Comparison of ENCODE assay signal across 23 cellular contexts in genomic region chr13:110881811-110882210, GRCh38.
"Had no signal": no experiment of that assay in that cellular context is flagged by ENCODE, and none has a peak within 500 bp of the region (broad histone marks: within the 10 kb centered on the region; RNA-seq: fewer than 3 reads in every experiment).

No MANE protein-coding gene starts in this region.

- H3K4me1 ChIP-seq: parathyroid adenoma, right atrium auricular region, transverse colon had no signal

- H3K9me3 Mint-ChIP-seq: dendritic cell treated with granulocyte-macrophage colony-stimulating factor and Interleukin-4, amounts not matched to agents 40 ng/mL and 50 ng/mL, for 4 days; effector memory CD8-positive, alpha-beta T cell; naive thymus-derived CD8-positive, alpha-beta T cell; neural crest cell; stimulated activated memory B cell treated with anti-CD40 and anti-IgM and Interleukin-4, amounts not matched to agents 10 μg/mL and 1 μg/mL and 100 μg/mL, for 72 hours; stimulated activated naive CD8-positive, alpha-beta T cell treated with anti-CD3 and anti-CD28 coated beads, Interleukin-15, amount 100 ng/mL, for 72 hours had no signal

- H3K4me3 Mint-ChIP-seq: dendritic cell treated with granulocyte-macrophage colony-stimulating factor and Interleukin-4, amounts not matched to agents 40 ng/mL and 50 ng/mL, for 4 days; effector memory CD8-positive, alpha-beta T cell; naive thymus-derived CD8-positive, alpha-beta T cell; neural crest cell; stimulated activated memory B cell treated with anti-CD40 and anti-IgM and Interleukin-4, amounts not matched to agents 10 μg/mL and 1 μg/mL and 100 μg/mL, for 72 hours; stimulated activated naive CD8-positive, alpha-beta T cell treated with anti-CD3 and anti-CD28 coated beads, Interleukin-15, amount 100 ng/mL, for 72 hours had no signal

- H3K36me3 ChIP-seq: right atrium auricular region, thoracic aorta, transverse colon had no signal

- H3K27me3 ChIP-seq: cardiac muscle cell, esophagus muscularis mucosa, gastroesophageal sphincter, right atrium auricular region, spleen, transverse colon had no signal

- FAIRE-seq: colon had no signal

- H3K27ac Mint-ChIP-seq: dendritic cell treated with granulocyte-macrophage colony-stimulating factor and Interleukin-4, amounts not matched to agents 40 ng/mL and 50 ng/mL, for 4 days; effector memory CD8-positive, alpha-beta T cell; stimulated activated memory B cell treated with anti-CD40 and anti-IgM and Interleukin-4, amounts not matched to agents 10 μg/mL and 1 μg/mL and 100 μg/mL, for 72 hours had no signal

- DNase-seq: cerebellar nuclear complex; effector memory CD8-positive, alpha-beta T cell; kidney glomerular epithelial cell; naive thymus-derived CD8-positive, alpha-beta T cell; occipital lobe; spleen; stimulated activated CD4-positive, alpha-beta T cell treated with anti-CD3 and anti-CD28 coated beads, Interleukin-15, amount 100 ng/mL, for 24 hours; stimulated activated CD4-positive, alpha-beta T cell treated with anti-CD3 and anti-CD28 coated beads, Interleukin-1b, Interleukin-23, amount 100 ng/mL, for 48 hours; stimulated activated CD4-positive, alpha-beta T cell treated with anti-CD3 and anti-CD28 coated beads, Interleukin-4, amount 100 ng/mL, for 24 hours; stimulated activated naive CD8-positive, alpha-beta T cell treated with anti-CD3 and anti-CD28 coated beads, Interleukin-15, amount 100 ng/mL, for 72 hours; substantia nigra; transverse colon had no signal

- H3K27ac ChIP-seq: cardiac muscle cell, epithelial cell of prostate, esophagus muscularis mucosa, gastroesophageal sphincter, parathyroid adenoma, right atrium auricular region, spleen, thoracic aorta, transverse colon had no signal

- H3K27me3 Mint-ChIP-seq: dendritic cell treated with granulocyte-macrophage colony-stimulating factor and Interleukin-4, amounts not matched to agents 40 ng/mL and 50 ng/mL, for 4 days; effector memory CD8-positive, alpha-beta T cell; naive thymus-derived CD8-positive, alpha-beta T cell; stimulated activated memory B cell treated with anti-CD40 and anti-IgM and Interleukin-4, amounts not matched to agents 10 μg/mL and 1 μg/mL and 100 μg/mL, for 72 hours; stimulated activated naive CD8-positive, alpha-beta T cell treated with anti-CD3 and anti-CD28 coated beads, Interleukin-15, amount 100 ng/mL, for 72 hours had no signal

- H3K9me3 ChIP-seq: esophagus muscularis mucosa, gastroesophageal sphincter, right atrium auricular region, spleen, thoracic aorta, transverse colon had no signal

- ATAC-seq: effector memory CD8-positive, alpha-beta T cell; gastroesophageal sphincter; naive thymus-derived CD8-positive, alpha-beta T cell; stimulated activated memory B cell treated with anti-CD40 and anti-IgM and Interleukin-4, amounts not matched to agents 10 μg/mL and 1 μg/mL and 100 μg/mL, for 72 hours; stimulated activated naive CD8-positive, alpha-beta T cell treated with anti-CD3 and anti-CD28 coated beads, Interleukin-15, amount 100 ng/mL, for 72 hours had no signal

- H3K4me3 ChIP-seq: cardiac muscle cell, esophagus muscularis mucosa, gastroesophageal sphincter, right atrium auricular region, spleen, thoracic aorta, transverse colon had no signal
